ENCODE assay signal across 18 cellular contexts in genomic region chr22:23204125-23204488, GRCh38. TPM values are rescaled to one million over a fixed set of nuclear protein-coding genes. Genes with fewer than 3 reads are reported as not detected.
DNase-seq lines count a peak whose midpoint lies in the region; ATAC-seq, FAIRE-seq and TF ChIP-seq lines count a peak whose summit lies in the region.
"Had no signal": no experiment of that assay in that cellular context is flagged by ENCODE, and none has a peak within 500 bp of the region (broad histone marks: within the 10 kb centered on the region; RNA-seq: fewer than 3 reads in every experiment).

No MANE protein-coding gene starts in this region.

- H3K4me1 ChIP-seq in liver (ENCODE audit: control insufficient read depth in 4 of 4, insufficient read depth in 4 of 4, low read length in 3 of 4): peaks cover 13 to 29% (median 23%) of the 10 kb centered on the region in 4 donors
- H3K4me1 ChIP-seq in HepG2 (ENCODE audit: insufficient read depth, low read length): peaks cover 17% of the 10 kb centered on the region
- peaks cover 25 to 48% (median 45%) of the 10 kb centered on the region in 4 donors for H3K4me1 ChIP-seq in esophagus muscularis mucosa
- peaks cover 15 to 85% (median 42%) of the 10 kb centered on the region in 6 donors for H3K4me1 ChIP-seq in spleen
- H3K4me1 ChIP-seq: HAP-1 had no signal

- no peak for ATAC-seq in HepG2
- ATAC-seq: activated CD8-positive, alpha-beta T cell treated with anti-CD3 and anti-CD28 coated beads, Interleukin-2, amount 10 ng/mL, durations not matched to agents 7 days and 5 days had no signal

- H3K4me2 ChIP-seq in HepG2 (ENCODE audit: low read depth, low read length): no peak overlapping the region

- H3K9ac ChIP-seq in liver (ENCODE audit: low read depth in 1 of 2, low read length in 2 of 2) (no peak overlapping the region), HepG2 (ENCODE audit: insufficient read depth, low read depth, low read length) (no peak overlapping the region)

- no TSS peak for BruUV-seq in HepG2 (replicated peaks; lab: Mats Ljungman, UMichigan)

- H3K36me3 ChIP-seq in liver (ENCODE audit: control insufficient read depth in 4 of 4, insufficient read depth in 3 of 4, low read depth in 1 of 4, low read length in 3 of 4): no peaks in the 10 kb centered on the region
- H3K36me3 ChIP-seq in HepG2 (replicated peaks in 1 of 2; ENCODE audit: control insufficient read depth in 1 of 2, insufficient read depth in 2 of 2, low read length in 2 of 2): peaks cover 12 to 58% of the 10 kb centered on the region in 2 experiments
- H3K36me3 ChIP-seq in esophagus muscularis mucosa: peaks cover 0 to 9% (median 3%) of the 10 kb centered on the region in 4 donors
- H3K36me3 ChIP-seq in spleen: peaks cover 0 to 50% (median 5%) of the 10 kb centered on the region in 6 donors
- H3K36me3 ChIP-seq: gastrocnemius medialis, HAP-1 had no signal

- H3K27me3 ChIP-seq in liver (ENCODE audit: control insufficient read depth in 4 of 4, insufficient read depth in 4 of 4, low read length in 3 of 4) (no peaks in the 10 kb centered on the region), HepG2 (ENCODE audit: control insufficient read depth in 1 of 2, insufficient read depth in 2 of 2, low read length in 2 of 2) (no peaks in the 10 kb centered on the region), esophagus muscularis mucosa (no peaks in the 10 kb centered on the region), spleen (replicated peaks in 1 of 7) (no peaks in the 10 kb centered on the region)
- H3K27me3 ChIP-seq: gastrocnemius medialis had no signal

- 92% methylated on average over 11 of the region's 11 CpGs for WGBS in liver
- 99% methylated on average over 11 of the region's 11 CpGs for WGBS in HepG2 (ENCODE audit: low lambda C conversion rate)
- WGBS in esophagus muscularis mucosa: 87% methylated on average over 11 of the region's 11 CpGs
- WGBS in spleen, 5 donors: 94 to 99% (median 95%) methylated on average over 11 of the region's 11 CpGs

- TF ChIP-seq CTCF in liver (IDR thresholded peaks at IDR 0.05; ENCODE audit: low read depth, low read length, missing input control): no peak
- no peak for TF ChIP-seq CTCF in HepG2 (CRISPR knock-in tag; IDR thresholded peaks at IDR 0.05)
- TF ChIP-seq CTCF in esophagus muscularis mucosa (IDR thresholded peaks at IDR 0.05): no peak
- no peak for TF ChIP-seq CTCF in spleen (IDR thresholded peaks at IDR 0.05 in 8 of 11, conservative IDR thresholded peaks at IDR 0.05 in 3 of 11)

- TF ChIP-seq POLR2A in HepG2 (IDR thresholded peaks at IDR 0.05; ENCODE audit: insufficient read depth in 1 of 2, low read depth in 2 of 2, low read length in 2 of 2) (no peak), esophagus muscularis mucosa (IDR thresholded peaks at IDR 0.05; ENCODE audit: low read depth) (no peak), spleen (IDR thresholded peaks at IDR 0.05) (no peak)

- DNase-seq in HepG2 (ENCODE audit: low spot score): no peak
- DNase-seq in esophagus muscularis mucosa (ENCODE audit: extremely low spot score): no peak
- peak; percentile 31 for DNase-seq in spleen
- DNase-seq in DMS53 (lab: John Stamatoyannopoulos, UW): no peak
- no peak for DNase-seq in NCI-H146 (lab: John Stamatoyannopoulos, UW)
- DNase-seq in effector CD4-positive, alpha-beta T cell: no peak
- DNase-seq in RKO (ENCODE audit: low spot score): no peak
- DNase-seq: ACHN; activated CD8-positive, alpha-beta T cell treated with anti-CD3 and anti-CD28 coated beads, Interleukin-2, amount 10 ng/mL, durations not matched to agents 7 days and 5 days; NCI-H1436 treated with DMSO at 0.1 percent for 48 hours; NCI-H748 treated with DMSO at 0.1 percent for 48 hours; OCI-M1 had no signal

- POLR2A ChIA-PET in HepG2 (lab: Yijun Ruan, JAX): no interaction called here

- no peak overlapping the region for H3K4me3 ChIP-seq in liver (ENCODE audit: low read depth in 1 of 3, low read length in 3 of 3)
- H3K4me3 ChIP-seq in HepG2 (replicated peaks in 1 of 3; ENCODE audit: insufficient read depth in 1 of 3, low read depth in 2 of 3, low read length in 3 of 3): no peak overlapping the region
- H3K4me3 ChIP-seq in esophagus muscularis mucosa: no peak overlapping the region
- no peak overlapping the region for H3K4me3 ChIP-seq in spleen
- H3K4me3 ChIP-seq: gastrocnemius medialis, HAP-1 had no signal

- CTCF ChIA-PET in HepG2 (lab: Yijun Ruan, JAX; ENCODE audit: low intra/inter-chr PET ratio, low total read pairs): no interaction called here

- TF ChIP-seq RAD21 in liver (IDR thresholded peaks at IDR 0.05) (no peak), HepG2 (CRISPR knock-in tag; IDR thresholded peaks at IDR 0.05) (no peak)

- FAIRE-seq in HepG2 (lab: Jason Lieb, UNC): no peak
- FAIRE-seq: bronchial epithelial cell had no signal

- H3K79me2 ChIP-seq in HepG2 (ENCODE audit: insufficient read depth, low read length): peaks cover 71% of the 10 kb centered on the region

- intact Hi-C loops in HepG2 (cut with micrococcal nuclease; ENCODE audit: unreplicated experiment): no loop called here
- intact Hi-C loops in esophagus muscularis mucosa (cut with DNase I): no loop called here
- intact Hi-C loops in spleen (cut with DNase I; ENCODE audit: low total_unique reads): no loop called here

- H2AFZ ChIP-seq in HepG2 (ENCODE audit: low read length): no peak overlapping the region

- H3K27ac ChIP-seq in liver (ENCODE audit: low read depth in 1 of 2, low read length in 2 of 2): peak overlapping the region; percentile 50 to 63
- H3K27ac ChIP-seq in HepG2 (ENCODE audit: extremely low read length, insufficient read depth, low read length): no peak overlapping the region
- peak overlapping the region; percentile 52 to 71 (median 59) for H3K27ac ChIP-seq in esophagus muscularis mucosa (replicated peaks in 1 of 4)
- H3K27ac ChIP-seq in spleen: peak overlapping the region in 1 of 8 donors; percentile 7
- H3K27ac ChIP-seq: C4-2B had no signal

- peaks cover 8% of the 10 kb centered on the region; the same call in 1 of the 2 replicates for H4K20me1 ChIP-seq in HepG2 (ENCODE audit: insufficient read depth, low read length)

- in situ Hi-C loops in HepG2 (cut with HindIII; ENCODE audit: extremely low pct_ligation_motif_present, low pct_unique_long_range_greater_than_20kb): no loop called here

- TF ChIP-seq EP300 in HepG2 (IDR thresholded peaks at IDR 0.05; ENCODE audit: low read depth in 2 of 2, low read length in 2 of 2) (no peak), HepG2 (CRISPR knock-in tag; IDR thresholded peaks at IDR 0.05; ENCODE audit: borderline replicate concordance) (no peak), esophagus muscularis mucosa (IDR thresholded peaks at IDR 0.05) (no peak)

- H3K9me3 ChIP-seq in liver (ENCODE audit: control insufficient read depth in 4 of 4, low read length in 3 of 4) (no peaks in the 10 kb centered on the region), HepG2 (ENCODE audit: low read length) (no peaks in the 10 kb centered on the region), esophagus muscularis mucosa (no peaks in the 10 kb centered on the region), spleen (no peaks in the 10 kb centered on the region)
- H3K9me3 ChIP-seq: gastrocnemius medialis, HAP-1 had no signal

RNA-seq across cellular contexts. Expression of gene BCR, which starts 23.8 kb away (rescaled TPM):
- total RNA-seq in liver: 10 to 100 TPM; 16.4 to 35.6 TPM
- polyA plus RNA-seq in liver: 10 to 100 TPM in 1 of 2 donors, 1 to 10 TPM in 1; 7.4 to 20.2 TPM
- total RNA-seq in HepG2 (2016; rRNA removed; fragmentation: Illumina TruSeq; extraction: Trizol): 33.6 and 35.4 TPM in 2 replicates
- 10.9 and 12.3 TPM in 2 replicates for total RNA-seq in HepG2 (2016; cell fraction: cytosol; rRNA removed; fragmentation: Illumina TruSeq; extraction: Trizol; ENCODE audit: low read depth)
- 29.4 and 37.4 TPM in 2 replicates for total RNA-seq in HepG2 (2016; cell fraction: insoluble cytoplasmic fraction; rRNA removed; fragmentation: Illumina TruSeq; extraction: Trizol)
- 17.4 and 22.3 TPM in 2 replicates for total RNA-seq in HepG2 (2016; cell fraction: membrane; rRNA removed; fragmentation: Illumina TruSeq; extraction: Trizol)
- total RNA-seq in HepG2 (2016; cell fraction: nucleus; rRNA removed; fragmentation: Illumina TruSeq; extraction: Trizol): 26.4 and 32.2 TPM in 2 replicates
- polyA plus RNA-seq in HepG2 (2011; rRNA removed): 19.9 and 21.9 TPM in 2 replicates
- 28.9 and 33.8 TPM in 2 replicates for polyA plus RNA-seq in HepG2 (2011; cell fraction: cytosol; rRNA removed)
- 66.0 and 71.9 TPM in 2 replicates for polyA plus RNA-seq in HepG2 (2011; cell fraction: nucleus; rRNA removed)
- polyA plus RNA-seq in HepG2 (2012): 21.2 and 25.3 TPM in 2 replicates
- polyA plus RNA-seq in HepG2 (2016; cell fraction: cytosol; fragmentation: Illumina TruSeq; extraction: Trizol; ENCODE audit: low read depth): 2.3 and 4.6 TPM in 2 replicates
- polyA plus RNA-seq in HepG2 (2016; cell fraction: insoluble cytoplasmic fraction; fragmentation: Illumina TruSeq; extraction: Trizol; ENCODE audit: low read depth): 26.5 and 34.8 TPM in 2 replicates
- 11.6 and 12.9 TPM in 2 replicates for polyA plus RNA-seq in HepG2 (2016; cell fraction: membrane; fragmentation: Illumina TruSeq; extraction: Trizol; ENCODE audit: low read depth)
- polyA plus RNA-seq in HepG2 (2016; cell fraction: nucleus; fragmentation: Illumina TruSeq; extraction: Trizol; ENCODE audit: insufficient read depth, low read depth): 45.4 and 51.6 TPM in 2 replicates
- 67.7 and 82.7 TPM in 2 replicates for polyA minus RNA-seq in HepG2 (2011; rRNA and poly(A)+ RNA removed; ENCODE audit: low replicate concordance)
- 43.0 and 57.5 TPM in 2 replicates for polyA minus RNA-seq in HepG2 (2011; cell fraction: cytosol; rRNA and poly(A)+ RNA removed)
- 24.6 and 32.1 TPM in 2 replicates for polyA minus RNA-seq in HepG2 (2011; cell fraction: nucleus; rRNA and poly(A)+ RNA removed)
- total RNA-seq in esophagus muscularis mucosa: 10 to 100 TPM; 35.7 to 58.5 (median 48.0) TPM
- 10 to 100 TPM; 39.3 to 64.8 (median 56.3) TPM for total RNA-seq in spleen
- polyA plus RNA-seq in spleen: 10 to 100 TPM; 15.2 to 21.9 (median 15.8) TPM

RNA-seq across cellular contexts. Expression of gene RAB36, which starts 58.8 kb away (rescaled TPM):
- total RNA-seq in liver: under 1 TPM; 0.33 to 0.42 TPM
- polyA plus RNA-seq in liver: under 1 TPM; 0.22 to 0.56 TPM
- 0.20 and 0.24 TPM in 2 replicates for total RNA-seq in HepG2 (2016; rRNA removed; fragmentation: Illumina TruSeq; extraction: Trizol)
- total RNA-seq in HepG2 (2016; cell fraction: cytosol; rRNA removed; fragmentation: Illumina TruSeq; extraction: Trizol; ENCODE audit: low read depth): 0.10 TPM in 1 of 2 replicates, not detected in the other
- total RNA-seq in HepG2 (2016; cell fraction: insoluble cytoplasmic fraction; rRNA removed; fragmentation: Illumina TruSeq; extraction: Trizol): 0.24 and 0.37 TPM in 2 replicates
- 0.12 and 0.17 TPM in 2 replicates for total RNA-seq in HepG2 (2016; cell fraction: membrane; rRNA removed; fragmentation: Illumina TruSeq; extraction: Trizol)
- total RNA-seq in HepG2 (2016; cell fraction: nucleus; rRNA removed; fragmentation: Illumina TruSeq; extraction: Trizol): 0.19 TPM in 2 replicates
- polyA plus RNA-seq in HepG2 (2011; rRNA removed): 0.86 and 1.0 TPM in 2 replicates
- 0.74 and 0.89 TPM in 2 replicates for polyA plus RNA-seq in HepG2 (2011; cell fraction: cytosol; rRNA removed)
- 0.59 and 0.71 TPM in 2 replicates for polyA plus RNA-seq in HepG2 (2011; cell fraction: nucleus; rRNA removed)
- 0.49 and 0.95 TPM in 2 replicates for polyA plus RNA-seq in HepG2 (2012)
- 0.03 and 0.05 TPM in 2 replicates for polyA plus RNA-seq in HepG2 (2016; cell fraction: cytosol; fragmentation: Illumina TruSeq; extraction: Trizol; ENCODE audit: low read depth)
- 0.22 and 0.23 TPM in 2 replicates for polyA plus RNA-seq in HepG2 (2016; cell fraction: insoluble cytoplasmic fraction; fragmentation: Illumina TruSeq; extraction: Trizol; ENCODE audit: low read depth)
- polyA plus RNA-seq in HepG2 (2016; cell fraction: membrane; fragmentation: Illumina TruSeq; extraction: Trizol; ENCODE audit: low read depth): 0.14 and 0.15 TPM in 2 replicates
- polyA plus RNA-seq in HepG2 (2016; cell fraction: nucleus; fragmentation: Illumina TruSeq; extraction: Trizol; ENCODE audit: insufficient read depth, low read depth): 0.19 and 0.33 TPM in 2 replicates
- 0.02 and 2.6 TPM in 2 replicates for polyA minus RNA-seq in HepG2 (2011; rRNA and poly(A)+ RNA removed; ENCODE audit: low replicate concordance)
- 0.44 and 0.49 TPM in 2 replicates for polyA minus RNA-seq in HepG2 (2011; cell fraction: cytosol; rRNA and poly(A)+ RNA removed)
- polyA minus RNA-seq in HepG2 (2011; cell fraction: nucleus; rRNA and poly(A)+ RNA removed): 0.37 and 0.64 TPM in 2 replicates
- 10 to 100 TPM in 1 of 4 donors, 1 to 10 TPM in 3; 5.0 to 10.8 (median 8.2) TPM for total RNA-seq in esophagus muscularis mucosa
- total RNA-seq in spleen: 1 to 10 TPM; 1.6 to 3.7 (median 2.7) TPM
- polyA plus RNA-seq in spleen: 1 to 10 TPM; 1.0 to 1.3 (median 1.2) TPM
- total RNA-seq: T-helper 2 cell treated with Interferon-gamma antibody and Interleukin-4, amounts not matched to agents 100 ng/mL and 5 ng/mL, for 36 hours had no signal
